ENCODE assay signal across 29 cellular contexts in genomic region chr4:88030565-88031310, GRCh38.
"Had no signal": no experiment of that assay in that cellular context is flagged by ENCODE, and none has a peak within 500 bp of the region (broad histone marks: within the 10 kb centered on the region; RNA-seq: fewer than 3 reads in every experiment).

No MANE protein-coding gene starts in this region.

- H3K9ac ChIP-seq: SK-N-SH had no signal

- H3K27ac Mint-ChIP-seq: activated CD8-positive, alpha-beta memory T cell treated with anti-CD3 and anti-CD28 coated beads, Interleukin-2, amount 10 ng/mL, durations not matched to agents 7 days and 5 days; activated naive CD4-positive, alpha-beta T cell treated with anti-CD3 and anti-CD28 coated beads, Interleukin-2, amount 10 ng/mL, durations not matched to agents 7 days and 5 days; activated naive CD8-positive, alpha-beta T cell treated with anti-CD3 and anti-CD28 coated beads for 36 hours; activated T-helper 2 cell treated with anti-CD3 and anti-CD28 coated beads, Interferon-gamma antibody, Interleukin-2, Interleukin-4, amounts not matched to agents 10 μg/mL and 5 μg/mL and 100 μg/mL, durations not matched to agents 14 hours and 24 hours and 36 hours had no signal

- H3K4me2 ChIP-seq: SK-N-SH had no signal

- H3K4me3 ChIP-seq: SJCRH30 had no signal

- H3K4me3 Mint-ChIP-seq: activated CD8-positive, alpha-beta memory T cell treated with anti-CD3 and anti-CD28 coated beads, Interleukin-2, amount 10 ng/mL, durations not matched to agents 7 days and 5 days; activated naive CD4-positive, alpha-beta T cell treated with anti-CD3 and anti-CD28 coated beads, Interleukin-2, amount 10 ng/mL, durations not matched to agents 7 days and 5 days; activated naive CD8-positive, alpha-beta T cell treated with anti-CD3 and anti-CD28 coated beads for 36 hours had no signal

- DNase-seq: activated CD4-positive, alpha-beta T cell treated with anti-CD3 and anti-CD28 coated beads for 48 hours; activated CD4-positive, alpha-beta T cell treated with anti-CD3 and anti-CD28 coated beads, Interleukin-2, amount 50 U/mL, for 48 hours; activated CD8-positive, alpha-beta memory T cell treated with anti-CD3 and anti-CD28 coated beads, Interleukin-2, amount 10 ng/mL, durations not matched to agents 7 days and 5 days; activated gamma-delta T cell treated with Interleukin-2 at 50 U/mL for 16 hours; activated naive CD4-positive, alpha-beta T cell treated with anti-CD3 and anti-CD28 coated beads, Interleukin-2, amount 10 ng/mL, durations not matched to agents 7 days and 5 days; activated naive CD8-positive, alpha-beta T cell treated with anti-CD3 and anti-CD28 coated beads for 36 hours; activated T-cell treated with anti-CD3 and anti-CD28 coated beads, Interleukin-2, amount 50 U/mL, for 48 hours; caudate nucleus; Karpas-422; NCI-H1092 treated with DMSO at 0.1 percent for 48 hours; NCI-H1417 treated with DMSO at 0.1 percent for 48 hours; NCI-H1694; NCI-H2029; NCI-H2107; NCI-H2171 treated with DMSO at 0.1 percent for 48 hours; NCI-H345; NCI-H510A; NCI-H526 treated with DMSO at 0.1 percent for 48 hours; NCI-H82; NK-92 treated with Interleukin-12 subunit alpha and Interleukin-12 subunit beta, amount 100 ng/mL, for 24 hours; OCI-M1; Right ventricle myocardium superior; SJCRH30; SK-N-SH; T-helper 1 cell had no signal

- ATAC-seq: activated CD8-positive, alpha-beta memory T cell treated with anti-CD3 and anti-CD28 coated beads, Interleukin-2, amount 10 ng/mL, durations not matched to agents 7 days and 5 days; Panc1 had no signal

- H3K27me3 ChIP-seq: SJCRH30 had no signal

- H3K27me3 Mint-ChIP-seq: activated CD8-positive, alpha-beta memory T cell treated with anti-CD3 and anti-CD28 coated beads, Interleukin-2, amount 10 ng/mL, durations not matched to agents 7 days and 5 days; activated naive CD4-positive, alpha-beta T cell treated with anti-CD3 and anti-CD28 coated beads, Interleukin-2, amount 10 ng/mL, durations not matched to agents 7 days and 5 days; activated naive CD8-positive, alpha-beta T cell treated with anti-CD3 and anti-CD28 coated beads for 36 hours had no signal

- H3K27ac ChIP-seq: RWPE1, SJCRH30, VCaP had no signal
